23 cellular contexts compared by ENCODE assay signal in genomic region chr17:61355475-61355874, GRCh38.
"Had no signal": no experiment of that assay in that cellular context is flagged by ENCODE, and none has a peak within 500 bp of the region (broad histone marks: within the 10 kb centered on the region; RNA-seq: fewer than 3 reads in every experiment).

No MANE protein-coding gene starts in this region.

- H3K27me3 ChIP-seq: MG63, Peyer's patch, SJSA1 had no signal

- H3K4me3 ChIP-seq: MG63, Peyer's patch, SJSA1, SK-N-MC had no signal

- H3K9me3 ChIP-seq: MG63, Peyer's patch, SJSA1 had no signal

- DNase-seq: Karpas-422, KG1, MG63, NCI-H1092, NCI-H1105 treated with DMSO at 0.1 percent for 48 hours, NCI-H1417 treated with DMSO at 0.1 percent for 48 hours, NCI-H146, NCI-H187, NCI-H2029, NCI-H2081 treated with DMSO at 0.1 percent for 48 hours, NCI-H2171, NCI-H226, NCI-H446, NCI-H510A, NCI-H524 treated with DMSO at 0.1 percent for 48 hours, NCI-H774, Peyer's patch, Right ventricle myocardium superior, SIG-M5 had no signal

- H3K36me3 ChIP-seq: MG63, Peyer's patch, SJSA1 had no signal

- H3K27ac ChIP-seq: HL-60, Peyer's patch, SK-N-MC had no signal

- FAIRE-seq: HTR-8/SVneo had no signal

- H3K4me1 ChIP-seq: Peyer's patch had no signal
